Comparison of ENCODE assay signal across 1 cellular context in the genomic region with DNA sequence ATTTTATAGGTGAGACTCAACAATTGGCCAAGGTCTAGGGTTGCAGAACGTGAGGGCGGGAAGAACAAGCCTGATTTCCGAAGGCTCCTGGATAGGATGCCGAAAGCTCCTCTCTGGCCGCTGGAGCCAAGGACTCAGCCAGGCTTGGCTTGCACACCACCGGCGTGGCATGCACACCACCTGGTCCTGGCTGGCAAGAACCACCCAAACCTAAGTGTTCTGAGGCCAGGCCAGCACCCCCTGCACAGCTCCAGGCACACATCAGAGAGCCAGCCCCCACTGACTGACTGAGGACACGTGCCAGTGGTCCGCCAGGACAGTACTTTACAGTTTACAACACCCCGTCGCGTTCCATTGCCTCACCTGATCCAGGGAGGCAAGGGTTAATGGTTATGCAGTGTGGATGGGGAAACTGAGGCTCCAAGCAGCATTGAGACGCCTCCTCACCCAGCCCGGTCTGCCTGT.
TF ChIP-seq lines count a peak whose summit lies in the region.

No MANE protein-coding gene starts in this region.

TF ChIP-seq in WTC11, 78 proteins besides CTCF, POLR2A, EP300 and RAD21 (continued from another document):
- TF ChIP-seq, protein P1, sequence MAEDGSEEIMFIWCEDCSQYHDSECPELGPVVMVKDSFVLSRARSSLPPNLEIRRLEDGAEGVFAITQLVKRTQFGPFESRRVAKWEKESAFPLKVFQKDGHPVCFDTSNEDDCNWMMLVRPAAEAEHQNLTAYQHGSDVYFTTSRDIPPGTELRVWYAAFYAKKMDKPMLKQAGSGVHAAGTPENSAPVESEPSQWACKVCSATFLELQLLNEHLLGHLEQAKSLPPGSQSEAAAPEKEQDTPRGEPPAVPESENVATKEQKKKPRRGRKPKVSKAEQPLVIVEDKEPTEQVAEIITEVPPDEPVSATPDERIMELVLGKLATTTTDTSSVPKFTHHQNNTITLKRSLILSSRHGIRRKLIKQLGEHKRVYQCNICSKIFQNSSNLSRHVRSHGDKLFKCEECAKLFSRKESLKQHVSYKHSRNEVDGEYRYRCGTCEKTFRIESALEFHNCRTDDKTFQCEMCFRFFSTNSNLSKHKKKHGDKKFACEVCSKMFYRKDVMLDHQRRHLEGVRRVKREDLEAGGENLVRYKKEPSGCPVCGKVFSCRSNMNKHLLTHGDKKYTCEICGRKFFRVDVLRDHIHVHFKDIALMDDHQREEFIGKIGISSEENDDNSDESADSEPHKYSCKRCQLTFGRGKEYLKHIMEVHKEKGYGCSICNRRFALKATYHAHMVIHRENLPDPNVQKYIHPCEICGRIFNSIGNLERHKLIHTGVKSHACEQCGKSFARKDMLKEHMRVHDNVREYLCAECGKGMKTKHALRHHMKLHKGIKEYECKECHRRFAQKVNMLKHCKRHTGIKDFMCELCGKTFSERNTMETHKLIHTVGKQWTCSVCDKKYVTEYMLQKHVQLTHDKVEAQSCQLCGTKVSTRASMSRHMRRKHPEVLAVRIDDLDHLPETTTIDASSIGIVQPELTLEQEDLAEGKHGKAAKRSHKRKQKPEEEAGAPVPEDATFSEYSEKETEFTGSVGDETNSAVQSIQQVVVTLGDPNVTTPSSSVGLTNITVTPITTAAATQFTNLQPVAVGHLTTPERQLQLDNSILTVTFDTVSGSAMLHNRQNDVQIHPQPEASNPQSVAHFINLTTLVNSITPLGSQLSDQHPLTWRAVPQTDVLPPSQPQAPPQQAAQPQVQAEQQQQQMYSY (CRISPR knock-in tag; IDR thresholded peaks at IDR 0.05): no peak
- TF ChIP-seq, protein P2, sequence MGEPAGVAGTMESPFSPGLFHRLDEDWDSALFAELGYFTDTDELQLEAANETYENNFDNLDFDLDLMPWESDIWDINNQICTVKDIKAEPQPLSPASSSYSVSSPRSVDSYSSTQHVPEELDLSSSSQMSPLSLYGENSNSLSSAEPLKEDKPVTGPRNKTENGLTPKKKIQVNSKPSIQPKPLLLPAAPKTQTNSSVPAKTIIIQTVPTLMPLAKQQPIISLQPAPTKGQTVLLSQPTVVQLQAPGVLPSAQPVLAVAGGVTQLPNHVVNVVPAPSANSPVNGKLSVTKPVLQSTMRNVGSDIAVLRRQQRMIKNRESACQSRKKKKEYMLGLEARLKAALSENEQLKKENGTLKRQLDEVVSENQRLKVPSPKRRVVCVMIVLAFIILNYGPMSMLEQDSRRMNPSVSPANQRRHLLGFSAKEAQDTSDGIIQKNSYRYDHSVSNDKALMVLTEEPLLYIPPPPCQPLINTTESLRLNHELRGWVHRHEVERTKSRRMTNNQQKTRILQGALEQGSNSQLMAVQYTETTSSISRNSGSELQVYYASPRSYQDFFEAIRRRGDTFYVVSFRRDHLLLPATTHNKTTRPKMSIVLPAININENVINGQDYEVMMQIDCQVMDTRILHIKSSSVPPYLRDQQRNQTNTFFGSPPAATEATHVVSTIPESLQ (CRISPR knock-in tag; IDR thresholded peaks at IDR 0.05): no peak
- no peak for TF ChIP-seq ZNF671 (CRISPR knock-in tag; IDR thresholded peaks at IDR 0.05)
TF ChIP-seq in WTC11: peak in this region for 0.
